Comparison of ENCODE assay signal across 19 cellular contexts in genomic region chr10:98088186-98088971, GRCh38. TPM values are rescaled to one million over a fixed set of nuclear protein-coding genes. Genes with fewer than 3 reads are reported as not detected.
A peak's percentile ranks its signal among the peaks of the same experiment; 100 is the strongest.
DNase-seq lines count a peak whose midpoint lies in the region; ATAC-seq and TF ChIP-seq lines count a peak whose summit lies in the region.
"Had no signal": no experiment of that assay in that cellular context is flagged by ENCODE, and none has a peak within 500 bp of the region (broad histone marks: within the 10 kb centered on the region; RNA-seq: fewer than 3 reads in every experiment).

No MANE protein-coding gene starts in this region.

- no peaks in the 10 kb centered on the region for H3K36me3 ChIP-seq in A673 (ENCODE audit: insufficient read depth, low read length, poor library complexity, severe bottlenecking)
- H3K36me3 ChIP-seq in heart right ventricle, result no peaks in the 10 kb centered on the region
- no peaks in the 10 kb centered on the region for H3K36me3 ChIP-seq in brain microvascular endothelial cell (replicated peaks)

- CTCF ChIA-PET in A673 (lab: Charles Lee), result no interaction called here

- POLR2A ChIA-PET in A673 (lab: Charles Lee; ENCODE audit: low non-redundant PET), result no interaction called here

- H3K4me3 ChIP-seq in A673 (ENCODE audit: low read depth, low read length, poor library complexity, severe bottlenecking), result no peak overlapping the region
- H3K4me3 ChIP-seq in heart right ventricle, result no peak overlapping the region
- H3K4me3 ChIP-seq in brain microvascular endothelial cell (ENCODE audit: low read depth, low read length), result no peak overlapping the region
- H3K4me3 ChIP-seq: K562, PC-9 had no signal

- DNase-seq in A673 (ENCODE audit: low spot score) (peak; percentile 19), EH (ENCODE audit: low read depth) (peak; percentile 2), NCI-H446 treated with DMSO at 0.1 percent for 48 hours (lab: John Stamatoyannopoulos, UW) (peak; percentile 43), heart right ventricle (peak; percentile 30 to 31), brain microvascular endothelial cell (no peak), foreskin keratinocyte (no peak)
- DNase-seq: activated CD4-positive, alpha-beta T cell treated with anti-CD3 and anti-CD28 coated beads, Interleukin-2, amount 10 ng/mL, durations not matched to agents 24 days and 14 days; activated naive CD4-positive, alpha-beta T cell treated with anti-CD3 and anti-CD28 coated beads for 36 hours; mesendoderm; NCI-H1417 treated with DMSO at 0.1 percent for 48 hours; NCI-H524 treated with DMSO at 0.1 percent for 48 hours; PC-9; SK-N-SH; stimulated activated CD4-positive, alpha-beta T cell treated with anti-CD3 and anti-CD28 coated beads, Interleukin-2, amount 100 ng/mL, for 24 hours had no signal

- WGBS in heart right ventricle, 2 donors, result 51 to 53% methylated on average over 7 of the region's 7 CpGs

- in situ Hi-C loops in brain microvascular endothelial cell (cut with HindIII; ENCODE audit: low pct_ligation_motif_present, low sequenced_read_pairs), result no loop called here

- no peak for TF ChIP-seq CTCF in A673 (conservative IDR thresholded peaks at IDR 0.05; ENCODE audit: low read depth, low read length)
- no peak for TF ChIP-seq CTCF in heart right ventricle (IDR thresholded peaks at IDR 0.05)
- no peak for TF ChIP-seq CTCF in brain microvascular endothelial cell (IDR thresholded peaks at IDR 0.05; ENCODE audit: low read depth, low read length, missing control alignments)
- no peak for TF ChIP-seq CTCF in foreskin keratinocyte (conservative IDR thresholded peaks at IDR 0.05)

- intact Hi-C loops in A673 (cut with micrococcal nuclease; ENCODE audit: unreplicated experiment) (no loop called here), heart right ventricle (cut with DNase I) (no loop called here)

- H3K4me1 ChIP-seq in A673 (ENCODE audit: insufficient read depth, low read length, poor library complexity, severe bottlenecking) (no peaks in the 10 kb centered on the region), heart right ventricle (peaks cover 0 to 10% (median 0%) of the 10 kb centered on the region in 9 donors), foreskin keratinocyte (no peaks in the 10 kb centered on the region)

- peak in 6 of 8 donors; percentile 46 to 95 (median 73) for ATAC-seq in heart right ventricle
- no peak for ATAC-seq in foreskin keratinocyte
- no peak for ATAC-seq in HG02885 (IDR thresholded peaks at IDR 0.05; ENCODE audit: poor library complexity, unreplicated experiment)
- ATAC-seq in HG02870 (IDR thresholded peaks at IDR 0.05; ENCODE audit: unreplicated experiment), result no peak
- ATAC-seq: K562 had no signal

- no TSS peak for BruUV-seq in A673 (replicated peaks; lab: Mats Ljungman, UMichigan)

- no peak overlapping the region for H3K27ac ChIP-seq in A673 (ENCODE audit: low read depth, low read length, poor library complexity, severe bottlenecking)
- H3K27ac ChIP-seq in heart right ventricle, result no peak overlapping the region
- H3K27ac ChIP-seq in brain microvascular endothelial cell, result no peak overlapping the region
- no peak overlapping the region for H3K27ac ChIP-seq in foreskin keratinocyte
- H3K27ac ChIP-seq: HL-60, PC-9 had no signal

- H3K9me3 ChIP-seq in A673 (ENCODE audit: low read depth, low read length, poor library complexity, severe bottlenecking) (no peaks in the 10 kb centered on the region), heart right ventricle (no peaks in the 10 kb centered on the region)
- H3K9me3 ChIP-seq: SK-N-SH had no signal

- peaks cover 16% of the 10 kb centered on the region for H3K27me3 ChIP-seq in A673 (replicated peaks; ENCODE audit: insufficient read depth, low read depth, low read length, poor library complexity)
- peaks cover 0 to 45% (median 8%) of the 10 kb centered on the region in 7 donors for H3K27me3 ChIP-seq in heart right ventricle
- no peaks in the 10 kb centered on the region for H3K27me3 ChIP-seq in brain microvascular endothelial cell (replicated peaks)
- H3K27me3 ChIP-seq in foreskin keratinocyte, result no peaks in the 10 kb centered on the region

RNA-seq across cellular contexts. Expression of gene R3HCC1L, which starts 46.1 kb away (rescaled TPM):
- total RNA-seq in A673 (2021) (14.4 and 16.2 TPM in 2 replicates), heart right ventricle (1 to 10 TPM; 4.1 to 6.9 (median 5.2) TPM), foreskin keratinocyte (12.6 and 13.9 TPM in 2 replicates)
- polyA plus RNA-seq in heart right ventricle (1 to 10 TPM; 3.3 to 6.4 TPM), foreskin keratinocyte (10.3 and 10.4 TPM in 2 replicates)

RNA-seq across cellular contexts. Expression of gene CRTAC1, which starts 58.0 kb away (rescaled TPM):
- total RNA-seq in A673 (2021) (not detected in 2 replicates), heart right ventricle (10 to 100 TPM in 1 of 10 donors, 1 to 10 TPM in 6, under 1 TPM in 3; 0.61 to 12.4 (median 1.4) TPM), foreskin keratinocyte (not detected in 2 replicates)
- polyA plus RNA-seq in heart right ventricle (1 to 10 TPM in 1 of 2 donors, under 1 TPM in 1; 0.22 to 2.1 TPM), foreskin keratinocyte (not detected in 2 replicates)
- total RNA-seq: activated CD4-positive, alpha-beta T cell treated with anti-CD3 and anti-CD28 coated beads, Interleukin-2, amount 10 ng/mL, durations not matched to agents 24 days and 14 days; activated naive CD4-positive, alpha-beta T cell treated with anti-CD3 and anti-CD28 coated beads for 36 hours; K562; PC-9 had no signal
- polyA plus RNA-seq: K562, keratinocyte had no signal

Comparison
In these comparisons a context has a peak if more than half of its experiments do, and no peak if none do; other contexts are left out.
1. DNase-seq: peak in A673 (single experiment), EH (single experiment), NCI-H446 treated with DMSO at 0.1 percent for 48 hours (single experiment) and heart right ventricle (2 of 2); none in brain microvascular endothelial cell (single experiment) and foreskin keratinocyte (0 of 2).
2. ATAC-seq: peak in heart right ventricle (6 of 8); none in foreskin keratinocyte (single experiment), HG02885 (single experiment) and HG02870 (single experiment).